In genomic region chr11:16871368-16871767, GRCh38 we compare ENCODE assay signal across 19 cellular contexts.
DNase-seq lines count a peak whose midpoint lies in the region; ATAC-seq and TF ChIP-seq lines count a peak whose summit lies in the region.
"Had no signal": no experiment of that assay in that cellular context is flagged by ENCODE, and none has a peak within 500 bp of the region (broad histone marks: within the 10 kb centered on the region; RNA-seq: fewer than 3 reads in every experiment).

No MANE protein-coding gene starts in this region.

- peak overlapping the region; percentile 66 for H2AFZ ChIP-seq in osteoblast (ENCODE audit: low read length)
- H2AFZ ChIP-seq: GM23338 had no signal

- no peaks in the 10 kb centered on the region for H4K20me1 ChIP-seq in osteoblast (ENCODE audit: insufficient read depth, low read length)

- CTCF ChIA-PET in AG04449 (lab: Yijun Ruan, JAX) = interaction anchor here (1.0 kb wide), 1 partner anchor 51 kb away, joined by 4 read pairs; no protein-coding TSS in a partner anchor

- H3K9me3 ChIP-seq in osteoblast (ENCODE audit: low read depth, low read length) (no peaks in the 10 kb centered on the region), upper lobe of left lung (no peaks in the 10 kb centered on the region)
- H3K9me3 ChIP-seq: SJSA1 had no signal

- H3K27me3 ChIP-seq in osteoblast (ENCODE audit: insufficient read depth, low read length) (peaks cover 4% of the 10 kb centered on the region), upper lobe of left lung (no peaks in the 10 kb centered on the region)

- no peak for TF ChIP-seq CTCF in AG04449 (IDR thresholded peaks at IDR 0.05; ENCODE audit: insufficient read depth, low read length, missing control alignments)
- TF ChIP-seq CTCF in fibroblast of villous mesenchyme (IDR thresholded peaks at IDR 0.05; ENCODE audit: insufficient read depth, low read depth, low read length) = no peak
- no peak for TF ChIP-seq CTCF in osteoblast (IDR thresholded peaks at IDR 0.05; ENCODE audit: extremely low read depth, low read depth, low read length)
- TF ChIP-seq CTCF in upper lobe of left lung (IDR thresholded peaks at IDR 0.05) = no peak

- POLR2A ChIA-PET in AG04449 (lab: Yijun Ruan, JAX) = no interaction called here

- peak; percentile 1 for DNase-seq in AG04449 (ENCODE audit: low read depth, low spot score)
- peak; percentile 47 for DNase-seq in fibroblast of villous mesenchyme (ENCODE audit: low read depth)
- no peak for DNase-seq in osteoblast (ENCODE audit: insufficient read length, low spot score, missing footprints)
- no peak for DNase-seq in DMS 273 treated with DMSO at 0.1 percent for 48 hours (lab: John Stamatoyannopoulos, UW)
- DNase-seq in head of caudate nucleus = no peak
- DNase-seq in upper lobe of left lung = no peak
- DNase-seq: 8988T, DMS153, NCI-H1048, NCI-H2227 treated with DMSO at 0.1 percent for 48 hours, NCI-H524 treated with DMSO at 0.1 percent for 48 hours had no signal

- H3K36me3 ChIP-seq in osteoblast (ENCODE audit: insufficient read depth, low read length) (no peaks in the 10 kb centered on the region), upper lobe of left lung (no peaks in the 10 kb centered on the region)
- H3K36me3 ChIP-seq: SJSA1 had no signal

- intact Hi-C loops in head of caudate nucleus (cut with DNase I) = no loop called here

- WGBS in upper lobe of left lung, 2 donors = 61 to 71% methylated on average over 5 of the region's 5 CpGs

- no peak for TF ChIP-seq EP300 in upper lobe of left lung (IDR thresholded peaks at IDR 0.05)

- H3K4me3 ChIP-seq in AG04449 (ENCODE audit: low read depth, low read length) (no peak overlapping the region), fibroblast of villous mesenchyme (ENCODE audit: low read depth, low read length) (no peak overlapping the region), osteoblast (ENCODE audit: insufficient read depth, low read length) (no peak overlapping the region), upper lobe of left lung (no peak overlapping the region)
- H3K4me3 ChIP-seq: GM23338, K562, SJSA1 had no signal

- no peak for TF ChIP-seq POLR2A in upper lobe of left lung (IDR thresholded peaks at IDR 0.05)

- peak overlapping the region; percentile 63 for H3K4me2 ChIP-seq in osteoblast (ENCODE audit: insufficient read depth, low read length)
- H3K4me2 ChIP-seq: GM23338 had no signal

- H3K27ac ChIP-seq in osteoblast (ENCODE audit: low read depth, low read length) (no peak overlapping the region), upper lobe of left lung (no peak overlapping the region)
- H3K27ac ChIP-seq: C4-2B, HL-60, RWPE1, SJSA1 had no signal

- H3K4me1 ChIP-seq in osteoblast (ENCODE audit: insufficient read depth, low read length) (peaks cover 7% of the 10 kb centered on the region), upper lobe of left lung (no peaks in the 10 kb centered on the region)
- H3K4me1 ChIP-seq: SJSA1 had no signal

- ATAC-seq in SK-N-SH treated with all-trans-retinoic acid at 6 μM for 48 hours (peak; percentile 74), HG03521 (IDR thresholded peaks at IDR 0.05; ENCODE audit: unreplicated experiment) (no peak), upper lobe of left lung (ENCODE audit: low FRiP score in 2 of 2) (no peak)
- ATAC-seq: GM23338, K562 had no signal

- no peaks in the 10 kb centered on the region for H3K79me2 ChIP-seq in osteoblast (ENCODE audit: insufficient read depth, low read length)

TF ChIP-seq in SK-N-SH treated with all-trans-retinoic acid at 6 μM for 48 hours, 23 proteins besides CTCF, POLR2A, EP300 and RAD21:
- TF ChIP-seq ISL1 (CRISPR knock-in tag; IDR thresholded peaks at IDR 0.05) = peak; percentile 64
- no peak for TF ChIP-seq ZNF70 (CRISPR knock-in tag; IDR thresholded peaks at IDR 0.05)
TF ChIP-seq in SK-N-SH treated with all-trans-retinoic acid at 6 μM for 48 hours: peak in this region for 1.

Comparison
In these comparisons a context has a peak if more than half of its experiments do, and no peak if none do; other contexts are left out.
1. DNase-seq: peak in AG04449 (single experiment) and fibroblast of villous mesenchyme (single experiment); none in osteoblast (single experiment), DMS 273 treated with DMSO at 0.1 percent for 48 hours (single experiment), head of caudate nucleus (0 of 42) and upper lobe of left lung (0 of 2).